In the genomic region with DNA sequence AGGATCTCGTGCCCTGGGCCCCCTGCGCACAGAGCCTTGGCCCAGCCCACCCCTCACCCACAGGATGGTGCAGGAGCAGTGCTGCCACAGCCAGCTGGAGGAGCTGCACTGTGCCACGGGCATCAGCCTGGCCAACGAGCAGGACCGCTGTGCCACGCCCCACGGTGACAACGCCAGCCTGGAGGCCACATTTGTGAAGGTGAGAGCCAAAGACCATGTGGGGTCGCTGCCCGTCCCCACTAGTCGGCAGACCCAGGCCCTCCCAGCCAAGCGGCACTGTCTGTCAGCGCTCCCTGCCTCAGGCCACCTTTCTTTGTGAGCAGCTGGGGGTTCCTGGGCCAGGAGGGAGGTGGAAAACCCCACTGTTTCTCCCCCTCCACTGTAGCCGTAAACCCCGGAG, we compare ENCODE assay signal across 18 cellular contexts. TPM values are rescaled to one million over a fixed set of nuclear protein-coding genes. Genes with fewer than 3 reads are reported as not detected.
DNase-seq lines count a peak whose midpoint lies in the region; ATAC-seq and TF ChIP-seq lines count a peak whose summit lies in the region.
"Had no signal": no experiment of that assay in that cellular context is flagged by ENCODE, and none has a peak within 500 bp of the region (broad histone marks: within the 10 kb centered on the region; RNA-seq: fewer than 3 reads in every experiment).

No MANE protein-coding gene starts in this region.

- no peak for ATAC-seq in thoracic aorta (ENCODE audit: insufficient number of reproducible peaks, low FRiP score, low read depth)
- ATAC-seq: Panc1 had no signal

- POLR2A ChIA-PET in AG04450 (lab: Yijun Ruan, JAX) = no interaction called here

- intact Hi-C loops in ascending aorta (cut with DNase I) = no loop called here

- DNase-seq in AG04450 (ENCODE audit: low read depth, low spot score) = no peak
- DNase-seq in ascending aorta (ENCODE audit: low spot score in 2 of 2) = no peak
- DNase-seq in mesenteric fat pad (ENCODE audit: low spot score) = peak; percentile 83
- DNase-seq in thoracic aorta (ENCODE audit: low spot score) = no peak
- DNase-seq in A172 (ENCODE audit: low spot score) = no peak
- DNase-seq in T-helper 1 cell = no peak
- no peak for DNase-seq in NCI-H510A (lab: John Stamatoyannopoulos, UW)
- DNase-seq in SHP77 (lab: John Stamatoyannopoulos, UW) = no peak
- DNase-seq: CD8-positive, alpha-beta memory T cell; DMS79; HCEC 1CT; KBM-7; NCI-H146; NCI-H2081; NCI-H510A treated with DMSO at 0.1 percent for 48 hours; Right ventricle myocardium superior had no signal

- H3K27me3 ChIP-seq in AG04450 (ENCODE audit: control insufficient read depth, insufficient read depth, low read length) (no peaks in the 10 kb centered on the region), ascending aorta (no peaks in the 10 kb centered on the region), thoracic aorta (replicated peaks; ENCODE audit: insufficient read depth) (no peaks in the 10 kb centered on the region)
- H3K27me3 ChIP-seq: BLaER1 treated with 17β-estradiol and CSF1 and Interleukin-3, amounts not matched to agents 10 nM and 100 nM had no signal

- peaks cover 5 to 13% of the 10 kb centered on the region in 2 donors for H3K36me3 ChIP-seq in ascending aorta
- H3K36me3 ChIP-seq in thoracic aorta = peaks cover 5% of the 10 kb centered on the region

- H3K9me3 ChIP-seq in AG04450 (ENCODE audit: control insufficient read depth, insufficient read depth, low read length) (peaks cover 6% of the 10 kb centered on the region; the same call in 1 of the 2 replicates), ascending aorta (no peaks in the 10 kb centered on the region), thoracic aorta (no peaks in the 10 kb centered on the region)
- H3K9me3 ChIP-seq: BLaER1 treated with 17β-estradiol and CSF1 and Interleukin-3, amounts not matched to agents 10 nM and 100 nM had no signal

- TF ChIP-seq CTCF in AG04450 (IDR thresholded peaks at IDR 0.05; ENCODE audit: low read depth, low read length) (no peak), ascending aorta (IDR thresholded peaks at IDR 0.05) (no peak), thoracic aorta (IDR thresholded peaks at IDR 0.05) (no peak)

- no peak overlapping the region for H3K4me3 ChIP-seq in AG04450 (ENCODE audit: low read depth, low read length)
- no peak overlapping the region for H3K4me3 ChIP-seq in ascending aorta
- no peak overlapping the region for H3K4me3 ChIP-seq in thoracic aorta
- H3K4me3 ChIP-seq: BLaER1 treated with 17β-estradiol and CSF1 and Interleukin-3, amounts not matched to agents 10 nM and 100 nM had no signal

- CTCF ChIA-PET in AG04450 (lab: Charles Lee) = no interaction called here

- peaks cover 0 to 24% of the 10 kb centered on the region in 2 donors for H3K4me1 ChIP-seq in ascending aorta
- peaks cover 12 to 55% of the 10 kb centered on the region in 2 donors for H3K4me1 ChIP-seq in thoracic aorta (ENCODE audit: control insufficient read depth in 1 of 2, low read depth in 2 of 2)

- H3K27ac ChIP-seq in AG04450 (ENCODE audit: low read depth, low read length) (peak overlapping the region; percentile 21), ascending aorta (peak overlapping the region; percentile 46 to 62), thoracic aorta (peak overlapping the region; percentile 55 to 66)
- H3K27ac ChIP-seq: BLaER1 treated with 17β-estradiol and CSF1 and Interleukin-3, amounts not matched to agents 10 nM and 100 nM had no signal

RNA-seq across cellular contexts. Expression of a gene that starts 22.8 kb away (rescaled TPM):
- 241 and 314 TPM in 2 replicates for polyA plus RNA-seq in AG04450 (2011; rRNA removed)
- polyA minus RNA-seq in AG04450 (2011; rRNA and poly(A)+ RNA removed) = 112 and 137 TPM in 2 replicates
- 580 TPM for total RNA-seq in ascending aorta
- 224 TPM for total RNA-seq in mesenteric fat pad
- 100 to 1,000 TPM; 587 to 972 TPM for total RNA-seq in thoracic aorta
- 58.8 and 59.6 TPM in 2 replicates for total RNA-seq in A172 (2014; rRNA removed; shearing (Covaris generic))
- total RNA-seq: CD8-positive, alpha-beta memory T cell had no signal
- polyA plus RNA-seq: CD8-positive, alpha-beta memory T cell had no signal
